In the genomic region with DNA sequence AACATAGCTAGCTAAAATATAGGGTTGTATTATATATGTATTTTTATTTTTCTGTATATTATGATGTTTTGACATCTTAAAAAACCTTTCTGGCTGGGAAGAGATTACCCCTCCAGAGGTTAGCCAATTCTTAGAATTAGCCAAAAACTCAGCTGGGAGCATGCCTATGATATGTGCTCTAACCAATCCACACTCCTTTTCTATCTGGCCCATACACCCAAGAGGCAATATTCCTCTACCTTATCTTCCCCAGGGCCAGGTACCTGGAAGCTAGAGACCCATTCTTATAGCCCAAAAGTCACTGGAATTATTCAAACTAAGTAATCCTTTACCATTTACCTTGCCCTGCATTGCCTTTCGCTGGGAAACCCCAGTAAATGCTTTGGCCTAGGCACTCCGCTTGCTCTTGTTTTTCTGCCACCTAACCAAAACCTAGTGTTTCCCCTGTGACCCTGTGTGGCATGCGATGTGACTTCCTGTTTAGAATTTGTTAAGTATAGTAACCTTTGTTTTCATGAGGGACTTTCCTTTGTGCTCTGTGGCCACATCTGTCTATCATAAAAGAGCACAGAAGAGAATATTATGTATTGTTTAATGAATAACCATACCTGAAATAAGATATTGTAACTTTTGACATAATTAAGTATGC, we compare ENCODE assay signal across 1 cellular context.
TF ChIP-seq lines count a peak whose summit lies in the region.

No MANE protein-coding gene starts in this region.

TF ChIP-seq in HepG2, 621 proteins besides CTCF, POLR2A, EP300 and RAD21 (continued from another document):
- TF ChIP-seq MED8 (CRISPR knock-in tag; IDR thresholded peaks at IDR 0.05; ENCODE audit: insufficient replicate concordance) (no peak), ZFX (CRISPR knock-in tag; IDR thresholded peaks at IDR 0.05; ENCODE audit: low read depth) (no peak), ZNF282 (IDR thresholded peaks at IDR 0.05; ENCODE audit: partially characterized antibody) (no peak), ZNF142 (CRISPR knock-in tag; IDR thresholded peaks at IDR 0.05) (no peak), ZNF101 (CRISPR knock-in tag; IDR thresholded peaks at IDR 0.05; ENCODE audit: borderline replicate concordance, low read depth) (no peak), ZNF839 (CRISPR knock-in tag; IDR thresholded peaks at IDR 0.05; ENCODE audit: borderline replicate concordance) (no peak), ZNF33A (CRISPR knock-in tag; IDR thresholded peaks at IDR 0.05; ENCODE audit: borderline replicate concordance) (no peak), SRSF1 (optimal IDR thresholded peaks at IDR 0.05; ENCODE audit: low read depth, low read length) (no peak), SMAD3 (CRISPR knock-in tag; IDR thresholded peaks at IDR 0.05) (no peak), ZNF879 (CRISPR knock-in tag; IDR thresholded peaks at IDR 0.05) (no peak), MIER3 (CRISPR knock-in tag; IDR thresholded peaks at IDR 0.05; ENCODE audit: borderline replicate concordance) (no peak)
- TF ChIP-seq, protein P1, sequence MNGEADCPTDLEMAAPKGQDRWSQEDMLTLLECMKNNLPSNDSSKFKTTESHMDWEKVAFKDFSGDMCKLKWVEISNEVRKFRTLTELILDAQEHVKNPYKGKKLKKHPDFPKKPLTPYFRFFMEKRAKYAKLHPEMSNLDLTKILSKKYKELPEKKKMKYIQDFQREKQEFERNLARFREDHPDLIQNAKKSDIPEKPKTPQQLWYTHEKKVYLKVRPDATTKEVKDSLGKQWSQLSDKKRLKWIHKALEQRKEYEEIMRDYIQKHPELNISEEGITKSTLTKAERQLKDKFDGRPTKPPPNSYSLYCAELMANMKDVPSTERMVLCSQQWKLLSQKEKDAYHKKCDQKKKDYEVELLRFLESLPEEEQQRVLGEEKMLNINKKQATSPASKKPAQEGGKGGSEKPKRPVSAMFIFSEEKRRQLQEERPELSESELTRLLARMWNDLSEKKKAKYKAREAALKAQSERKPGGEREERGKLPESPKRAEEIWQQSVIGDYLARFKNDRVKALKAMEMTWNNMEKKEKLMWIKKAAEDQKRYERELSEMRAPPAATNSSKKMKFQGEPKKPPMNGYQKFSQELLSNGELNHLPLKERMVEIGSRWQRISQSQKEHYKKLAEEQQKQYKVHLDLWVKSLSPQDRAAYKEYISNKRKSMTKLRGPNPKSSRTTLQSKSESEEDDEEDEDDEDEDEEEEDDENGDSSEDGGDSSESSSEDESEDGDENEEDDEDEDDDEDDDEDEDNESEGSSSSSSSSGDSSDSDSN (CRISPR knock-in tag; IDR thresholded peaks at IDR 0.05) = no peak
- TF ChIP-seq, protein P2, sequence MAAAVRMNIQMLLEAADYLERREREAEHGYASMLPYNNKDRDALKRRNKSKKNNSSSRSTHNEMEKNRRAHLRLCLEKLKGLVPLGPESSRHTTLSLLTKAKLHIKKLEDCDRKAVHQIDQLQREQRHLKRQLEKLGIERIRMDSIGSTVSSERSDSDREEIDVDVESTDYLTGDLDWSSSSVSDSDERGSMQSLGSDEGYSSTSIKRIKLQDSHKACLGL (CRISPR knock-in tag; IDR thresholded peaks at IDR 0.05) = no peak
